ENCODE assay signal across 11 cellular contexts in the genomic region with DNA sequence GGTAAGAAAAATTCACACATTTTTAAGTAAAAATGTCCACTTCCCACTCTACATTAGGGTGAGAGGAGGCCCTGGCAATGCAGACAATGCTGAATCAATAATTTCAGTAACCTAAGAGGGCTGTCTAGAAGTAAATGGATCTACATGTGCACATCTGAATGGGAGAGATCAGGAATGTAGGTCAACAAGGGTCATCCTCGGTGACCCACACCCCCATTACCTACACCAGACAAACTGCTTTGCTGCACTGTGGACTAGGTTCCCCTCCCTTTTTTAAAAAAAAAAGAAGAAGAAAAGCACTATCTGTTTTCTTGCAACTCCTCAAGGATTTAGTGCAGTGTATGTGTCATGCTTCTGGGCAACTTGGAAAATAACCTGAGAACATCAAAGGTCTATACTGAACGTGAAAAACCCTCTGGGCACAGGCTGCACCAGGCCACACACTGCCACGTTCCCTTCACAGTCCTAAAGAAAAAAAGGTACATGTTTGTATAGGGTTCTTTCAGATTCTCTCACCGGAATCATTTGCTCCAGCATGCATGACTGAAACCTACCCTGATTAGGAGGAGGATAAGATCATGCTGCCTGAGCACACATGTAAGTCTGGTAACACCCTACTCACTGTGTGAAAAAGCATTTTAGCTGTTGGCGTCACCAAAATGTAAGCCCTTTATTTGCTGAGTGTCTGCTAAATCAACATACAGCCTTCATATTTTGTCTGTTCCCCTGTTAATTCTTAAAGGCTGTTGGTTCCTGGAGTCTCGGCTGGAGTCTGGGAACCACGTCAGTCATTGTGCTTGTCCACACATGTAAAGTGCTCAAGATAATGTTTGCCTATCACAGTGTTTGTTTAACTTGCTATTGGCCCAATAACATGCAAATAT.
DNase-seq lines count a peak whose midpoint lies in the region; ATAC-seq and TF ChIP-seq lines count a peak whose summit lies in the region.
"Had no signal": no experiment of that assay in that cellular context is flagged by ENCODE, and none has a peak within 500 bp of the region (broad histone marks: within the 10 kb centered on the region; RNA-seq: fewer than 3 reads in every experiment).

No MANE protein-coding gene starts in this region.

- no peaks in the 10 kb centered on the region for H3K27me3 ChIP-seq in breast epithelium
- no peaks in the 10 kb centered on the region for H3K27me3 ChIP-seq in hepatocyte
- H3K27me3 ChIP-seq: spleen had no signal

- H3K27ac ChIP-seq in breast epithelium (no peak overlapping the region), hepatocyte (peak overlapping the region; percentile 74)
- H3K27ac ChIP-seq: spleen had no signal

- H3K27ac Mint-ChIP-seq in MCF 10A (ENCODE audit: low read depth, unreplicated experiment) = peak overlapping the region; percentile 17

- intact Hi-C loops in MCF 10A (cut with micrococcal nuclease) = no loop called here
- intact Hi-C loops in breast epithelium (cut with DNase I; ENCODE audit: low total_unique reads) = no loop called here

- DNase-seq in MCF 10A (ENCODE audit: unreplicated experiment) (peak; percentile 73), breast epithelium (ENCODE audit: low spot score in 2 of 2) (no peak), NCI-H748 (lab: John Stamatoyannopoulos, UW; ENCODE audit: unreplicated experiment) (peak; percentile 91), hepatocyte (ENCODE audit: low spot score) (peak; percentile 57)
- no peak for DNase-seq in activated CD4-positive, CD25-positive, alpha-beta regulatory T cell treated with anti-CD3 and anti-CD28 coated beads, Interleukin-2, amount 50 U/mL, for 72 hours
- DNase-seq: effector CD8-positive, alpha-beta T cell; MM.1S; spleen had no signal

- H3K4me1 ChIP-seq in breast epithelium = no peaks in the 10 kb centered on the region
- peaks cover 8% of the 10 kb centered on the region for H3K4me1 ChIP-seq in hepatocyte (ENCODE audit: insufficient read depth)
- H3K4me1 ChIP-seq: spleen had no signal

- peak overlapping the region; percentile 46 for H3K4me2 ChIP-seq in hepatocyte

- H2AFZ ChIP-seq in hepatocyte = no peak overlapping the region

- CTCF ChIA-PET in MCF 10A (lab: Yijun Ruan, JAX) = interaction anchor here (0.8 to 1.3 kb wide), 2 partner anchors 8 to 10 kb away, joined by 3 to 4 read pairs; no protein-coding TSS in a partner anchor

- H3K4me3 ChIP-seq in breast epithelium (no peak overlapping the region), hepatocyte (no peak overlapping the region)
- H3K4me3 ChIP-seq: spleen had no signal

- H3K36me3 Mint-ChIP-seq in MCF 10A (ENCODE audit: insufficient read depth, unreplicated experiment) = no peaks in the 10 kb centered on the region

- no peaks in the 10 kb centered on the region for H3K9me3 ChIP-seq in breast epithelium
- no peaks in the 10 kb centered on the region for H3K9me3 ChIP-seq in hepatocyte (ENCODE audit: low read depth)
- H3K9me3 ChIP-seq: spleen had no signal

- H4K20me1 ChIP-seq in hepatocyte (ENCODE audit: insufficient read depth, poor library complexity, severe bottlenecking) = no peaks in the 10 kb centered on the region

- peak overlapping the region; percentile 1 for H3K4me3 Mint-ChIP-seq in MCF 10A (ENCODE audit: unreplicated experiment)

- POLR2A ChIA-PET in MCF 10A (lab: Yijun Ruan, JAX) = interaction anchor here (1.0 to 1.6 kb wide), 5 partner anchors 10 to 48 kb away, joined by 3 to 6 read pairs (median 4); no protein-coding TSS in a partner anchor

- H3K36me3 ChIP-seq in breast epithelium (no peaks in the 10 kb centered on the region), hepatocyte (replicated peaks; ENCODE audit: insufficient read depth, low read depth) (no peaks in the 10 kb centered on the region)
- H3K36me3 ChIP-seq: spleen had no signal

- 39% methylated on average over 7 of the region's 7 CpGs for WGBS in hepatocyte (ENCODE audit: low lambda C conversion rate, missing lambda C conversion rate)

- no TSS peak for BruUV-seq in MCF 10A (replicated peaks; lab: Mats Ljungman, UMichigan)

- TF ChIP-seq POLR2A in breast epithelium (IDR thresholded peaks at IDR 0.05) = no peak

- peaks cover 29% of the 10 kb centered on the region for H3K4me1 Mint-ChIP-seq in MCF 10A (ENCODE audit: insufficient read depth, unreplicated experiment)

- no peaks in the 10 kb centered on the region for H3K9me3 Mint-ChIP-seq in MCF 10A (ENCODE audit: unreplicated experiment)

- TF ChIP-seq CTCF in MCF 10A (IDR thresholded peaks at IDR 0.05; ENCODE audit: unreplicated experiment) (no peak), breast epithelium (IDR thresholded peaks at IDR 0.05) (no peak), hepatocyte (IDR thresholded peaks at IDR 0.05; ENCODE audit: poor library complexity) (no peak)

- no peaks in the 10 kb centered on the region for H3K9me2 ChIP-seq in hepatocyte (replicated peaks; ENCODE audit: insufficient read depth)

- ATAC-seq in GM18861 (IDR thresholded peaks at IDR 0.05; ENCODE audit: unreplicated experiment) = no peak
- no peak for ATAC-seq in HG02678 (IDR thresholded peaks at IDR 0.05; ENCODE audit: unreplicated experiment)
- no peak for ATAC-seq in GM21515 (IDR thresholded peaks at IDR 0.05; ENCODE audit: unreplicated experiment)

- H3K27me3 Mint-ChIP-seq in MCF 10A (ENCODE audit: insufficient read depth, unreplicated experiment) = no peaks in the 10 kb centered on the region

- H3K79me2 ChIP-seq in hepatocyte = no peaks in the 10 kb centered on the region

Comparison
In these comparisons a context has a peak if more than half of its experiments do, and no peak if none do; other contexts are left out.
1. DNase-seq: peak in MCF 10A (single experiment), NCI-H748 (single experiment) and hepatocyte (single experiment); none in breast epithelium (0 of 2) and activated CD4-positive, CD25-positive, alpha-beta regulatory T cell treated with anti-CD3 and anti-CD28 coated beads, Interleukin-2, amount 50 U/mL, for 72 hours (single experiment).